Comparison of ENCODE assay signal across 1 cellular context in the genomic region with DNA sequence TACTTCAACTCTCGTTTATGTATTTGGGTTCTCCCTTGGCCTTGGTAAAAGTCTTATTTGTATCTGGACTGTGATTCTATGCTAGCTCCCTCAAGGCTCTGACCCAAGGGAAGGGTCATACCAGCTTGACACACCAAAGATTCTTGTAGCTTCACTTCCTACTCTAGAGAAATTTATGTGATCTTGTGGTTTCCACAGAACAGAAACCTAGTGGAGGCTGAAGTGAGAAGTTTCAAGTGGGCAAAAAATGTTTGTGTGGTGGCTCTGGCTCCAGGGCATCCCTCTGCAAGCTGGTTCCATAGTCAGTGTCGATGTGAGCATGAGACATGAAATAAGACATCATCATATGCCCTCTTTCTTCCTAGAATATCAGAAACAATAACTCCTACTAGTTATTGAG.
TF ChIP-seq lines count a peak whose summit lies in the region.

No MANE protein-coding gene starts in this region.

TF ChIP-seq in GM12878, 131 proteins besides CTCF, POLR2A, EP300 and RAD21 (continued from another document):
- TF ChIP-seq IKZF1 (conservative IDR thresholded peaks at IDR 0.05), result peak; percentile 16; the same call in 1 of the 2 replicates
- no peak for TF ChIP-seq ASH2L (IDR thresholded peaks at IDR 0.05; ENCODE audit: borderline replicate concordance, low read depth)
- TF ChIP-seq BMI1 (IDR thresholded peaks at IDR 0.05; ENCODE audit: borderline replicate concordance), result no peak
- TF ChIP-seq, protein P1, sequence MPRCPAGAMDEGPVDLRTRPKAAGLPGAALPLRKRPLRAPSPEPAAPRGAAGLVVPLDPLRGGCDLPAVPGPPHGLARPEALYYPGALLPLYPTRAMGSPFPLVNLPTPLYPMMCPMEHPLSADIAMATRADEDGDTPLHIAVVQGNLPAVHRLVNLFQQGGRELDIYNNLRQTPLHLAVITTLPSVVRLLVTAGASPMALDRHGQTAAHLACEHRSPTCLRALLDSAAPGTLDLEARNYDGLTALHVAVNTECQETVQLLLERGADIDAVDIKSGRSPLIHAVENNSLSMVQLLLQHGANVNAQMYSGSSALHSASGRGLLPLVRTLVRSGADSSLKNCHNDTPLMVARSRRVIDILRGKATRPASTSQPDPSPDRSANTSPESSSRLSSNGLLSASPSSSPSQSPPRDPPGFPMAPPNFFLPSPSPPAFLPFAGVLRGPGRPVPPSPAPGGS (IDR thresholded peaks at IDR 0.05; ENCODE audit: borderline replicate concordance, insufficient read depth, low read depth, low read length, poor library complexity, severe bottlenecking), result no peak
- no peak for TF ChIP-seq EED (IDR thresholded peaks at IDR 0.05; ENCODE audit: low read depth)
- TF ChIP-seq, protein P2, sequence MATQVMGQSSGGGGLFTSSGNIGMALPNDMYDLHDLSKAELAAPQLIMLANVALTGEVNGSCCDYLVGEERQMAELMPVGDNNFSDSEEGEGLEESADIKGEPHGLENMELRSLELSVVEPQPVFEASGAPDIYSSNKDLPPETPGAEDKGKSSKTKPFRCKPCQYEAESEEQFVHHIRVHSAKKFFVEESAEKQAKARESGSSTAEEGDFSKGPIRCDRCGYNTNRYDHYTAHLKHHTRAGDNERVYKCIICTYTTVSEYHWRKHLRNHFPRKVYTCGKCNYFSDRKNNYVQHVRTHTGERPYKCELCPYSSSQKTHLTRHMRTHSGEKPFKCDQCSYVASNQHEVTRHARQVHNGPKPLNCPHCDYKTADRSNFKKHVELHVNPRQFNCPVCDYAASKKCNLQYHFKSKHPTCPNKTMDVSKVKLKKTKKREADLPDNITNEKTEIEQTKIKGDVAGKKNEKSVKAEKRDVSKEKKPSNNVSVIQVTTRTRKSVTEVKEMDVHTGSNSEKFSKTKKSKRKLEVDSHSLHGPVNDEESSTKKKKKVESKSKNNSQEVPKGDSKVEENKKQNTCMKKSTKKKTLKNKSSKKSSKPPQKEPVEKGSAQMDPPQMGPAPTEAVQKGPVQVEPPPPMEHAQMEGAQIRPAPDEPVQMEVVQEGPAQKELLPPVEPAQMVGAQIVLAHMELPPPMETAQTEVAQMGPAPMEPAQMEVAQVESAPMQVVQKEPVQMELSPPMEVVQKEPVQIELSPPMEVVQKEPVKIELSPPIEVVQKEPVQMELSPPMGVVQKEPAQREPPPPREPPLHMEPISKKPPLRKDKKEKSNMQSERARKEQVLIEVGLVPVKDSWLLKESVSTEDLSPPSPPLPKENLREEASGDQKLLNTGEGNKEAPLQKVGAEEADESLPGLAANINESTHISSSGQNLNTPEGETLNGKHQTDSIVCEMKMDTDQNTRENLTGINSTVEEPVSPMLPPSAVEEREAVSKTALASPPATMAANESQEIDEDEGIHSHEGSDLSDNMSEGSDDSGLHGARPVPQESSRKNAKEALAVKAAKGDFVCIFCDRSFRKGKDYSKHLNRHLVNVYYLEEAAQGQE (IDR thresholded peaks at IDR 0.05; ENCODE audit: low read depth, low read length), result no peak
- no peak for TF ChIP-seq MTA3 (IDR thresholded peaks at IDR 0.05; ENCODE audit: borderline replicate concordance, low read length)
- no peak for TF ChIP-seq KDM1A (IDR thresholded peaks at IDR 0.05; ENCODE audit: borderline replicate concordance)
- peak; percentile 55; the same call in 1 of the 2 replicates for TF ChIP-seq RUNX3 (IDR thresholded peaks at IDR 0.05; ENCODE audit: low read length)
- TF ChIP-seq CBX5 (IDR thresholded peaks at IDR 0.05; ENCODE audit: low read depth), result no peak
- no peak for TF ChIP-seq PRDM15 (CRISPR knock-in tag; IDR thresholded peaks at IDR 0.05)
- TF ChIP-seq MEF2B (IDR thresholded peaks at IDR 0.05; ENCODE audit: partially characterized antibody, poor library complexity, severe bottlenecking), result peak; percentile 21
- no peak for TF ChIP-seq CEBPB (IDR thresholded peaks at IDR 0.05; ENCODE audit: borderline replicate concordance in 1 of 2, low read depth in 2 of 2, low read length in 2 of 2)
- TF ChIP-seq MYC (IDR thresholded peaks at IDR 0.05; ENCODE audit: insufficient read depth, insufficient read length, insufficient replicate concordance, low read length, severe bottlenecking), result no peak
- TF ChIP-seq DPF2 (IDR thresholded peaks at IDR 0.05), result no peak
- TF ChIP-seq NR2F1 (conservative IDR thresholded peaks at IDR 0.05), result 0 out of 2 replicates have a peak, but pooled peaks have one; percentile 31
- TF ChIP-seq BCL11A (IDR thresholded peaks at IDR 0.05; ENCODE audit: low read depth, low read length), result no peak
- TF ChIP-seq, protein P3, sequence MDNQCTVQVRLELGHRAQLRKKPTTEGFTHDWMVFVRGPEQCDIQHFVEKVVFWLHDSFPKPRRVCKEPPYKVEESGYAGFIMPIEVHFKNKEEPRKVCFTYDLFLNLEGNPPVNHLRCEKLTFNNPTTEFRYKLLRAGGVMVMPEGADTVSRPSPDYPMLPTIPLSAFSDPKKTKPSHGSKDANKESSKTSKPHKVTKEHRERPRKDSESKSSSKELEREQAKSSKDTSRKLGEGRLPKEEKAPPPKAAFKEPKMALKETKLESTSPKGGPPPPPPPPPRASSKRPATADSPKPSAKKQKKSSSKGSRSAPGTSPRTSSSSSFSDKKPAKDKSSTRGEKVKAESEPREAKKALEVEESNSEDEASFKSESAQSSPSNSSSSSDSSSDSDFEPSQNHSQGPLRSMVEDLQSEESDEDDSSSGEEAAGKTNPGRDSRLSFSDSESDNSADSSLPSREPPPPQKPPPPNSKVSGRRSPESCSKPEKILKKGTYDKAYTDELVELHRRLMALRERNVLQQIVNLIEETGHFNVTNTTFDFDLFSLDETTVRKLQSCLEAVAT (IDR thresholded peaks at IDR 0.05), result no peak
- TF ChIP-seq, protein P4, sequence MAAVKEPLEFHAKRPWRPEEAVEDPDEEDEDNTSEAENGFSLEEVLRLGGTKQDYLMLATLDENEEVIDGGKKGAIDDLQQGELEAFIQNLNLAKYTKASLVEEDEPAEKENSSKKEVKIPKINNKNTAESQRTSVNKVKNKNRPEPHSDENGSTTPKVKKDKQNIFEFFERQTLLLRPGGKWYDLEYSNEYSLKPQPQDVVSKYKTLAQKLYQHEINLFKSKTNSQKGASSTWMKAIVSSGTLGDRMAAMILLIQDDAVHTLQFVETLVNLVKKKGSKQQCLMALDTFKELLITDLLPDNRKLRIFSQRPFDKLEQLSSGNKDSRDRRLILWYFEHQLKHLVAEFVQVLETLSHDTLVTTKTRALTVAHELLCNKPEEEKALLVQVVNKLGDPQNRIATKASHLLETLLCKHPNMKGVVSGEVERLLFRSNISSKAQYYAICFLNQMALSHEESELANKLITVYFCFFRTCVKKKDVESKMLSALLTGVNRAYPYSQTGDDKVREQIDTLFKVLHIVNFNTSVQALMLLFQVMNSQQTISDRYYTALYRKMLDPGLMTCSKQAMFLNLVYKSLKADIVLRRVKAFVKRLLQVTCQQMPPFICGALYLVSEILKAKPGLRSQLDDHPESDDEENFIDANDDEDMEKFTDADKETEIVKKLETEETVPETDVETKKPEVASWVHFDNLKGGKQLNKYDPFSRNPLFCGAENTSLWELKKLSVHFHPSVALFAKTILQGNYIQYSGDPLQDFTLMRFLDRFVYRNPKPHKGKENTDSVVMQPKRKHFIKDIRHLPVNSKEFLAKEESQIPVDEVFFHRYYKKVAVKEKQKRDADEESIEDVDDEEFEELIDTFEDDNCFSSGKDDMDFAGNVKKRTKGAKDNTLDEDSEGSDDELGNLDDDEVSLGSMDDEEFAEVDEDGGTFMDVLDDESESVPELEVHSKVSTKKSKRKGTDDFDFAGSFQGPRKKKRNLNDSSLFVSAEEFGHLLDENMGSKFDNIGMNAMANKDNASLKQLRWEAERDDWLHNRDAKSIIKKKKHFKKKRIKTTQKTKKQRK (IDR thresholded peaks at IDR 0.05; ENCODE audit: low read depth, low read length), result no peak
- TF ChIP-seq ZZZ3 (IDR thresholded peaks at IDR 0.05; ENCODE audit: control insufficient read depth, insufficient read length, low read depth), result no peak
- no peak for TF ChIP-seq CBFB (IDR thresholded peaks at IDR 0.05; ENCODE audit: low read depth)
- TF ChIP-seq TBL1XR1 (IDR thresholded peaks at IDR 0.05; ENCODE audit: low read depth, low read length), result no peak
- TF ChIP-seq RCOR1 (conservative IDR thresholded peaks at IDR 0.05; ENCODE audit: low read depth, low read length), result no peak
- TF ChIP-seq BHLHE40 (IDR thresholded peaks at IDR 0.05; ENCODE audit: borderline replicate concordance in 1 of 2, low read depth in 2 of 2, low read length in 1 of 2), result no peak; a peak in 1 of 4 replicates
- no peak for TF ChIP-seq FOXM1 (IDR thresholded peaks at IDR 0.05; ENCODE audit: low read depth, low read length)
